ENCODE assay signal across 22 cellular contexts in genomic region chr4:118120120-118120760, GRCh38.
"Had no signal": no experiment of that assay in that cellular context is flagged by ENCODE, and none has a peak within 500 bp of the region (broad histone marks: within the 10 kb centered on the region; RNA-seq: fewer than 3 reads in every experiment).

No MANE protein-coding gene starts in this region.

- H3K36me3 Mint-ChIP-seq: activated CD4-positive, alpha-beta memory T cell treated with anti-CD3 and anti-CD28 coated beads for 36 hours; activated naive CD4-positive, alpha-beta T cell treated with anti-CD3 and anti-CD28 coated beads, Interleukin-2, amount 10 ng/mL, durations not matched to agents 7 days and 5 days; activated naive CD8-positive, alpha-beta T cell treated with anti-CD3 and anti-CD28 coated beads for 36 hours had no signal

- H3K27ac ChIP-seq: brain microvascular endothelial cell, cardiac muscle cell had no signal

- H3K9me3 Mint-ChIP-seq: activated B cell treated with CpG ODN at 0.5 μM for 24 hours; activated CD4-positive, alpha-beta memory T cell treated with anti-CD3 and anti-CD28 coated beads for 36 hours; activated CD4-positive, alpha-beta T cell treated with anti-CD3 and anti-CD28 coated beads, Interleukin-2, amount 10 ng/mL, durations not matched to agents 7 days and 5 days; activated naive CD4-positive, alpha-beta T cell treated with anti-CD3 and anti-CD28 coated beads, Interleukin-2, amount 10 ng/mL, durations not matched to agents 7 days and 5 days; activated naive CD8-positive, alpha-beta T cell treated with anti-CD3 and anti-CD28 coated beads for 36 hours; activated T-helper 17 cell treated with anti-CD3 and anti-CD28 coated beads, Interleukin-2, amount 50 U/mL, for 72 hours; T-helper 1 cell treated with Interleukin-12 subunit alpha and Interleukin-12 subunit beta and Interleukin-4 antibody, amounts not matched to agents 30 μg/mL and 1 μg/mL, for 36 hours had no signal

- H3K27ac Mint-ChIP-seq: activated B cell treated with CpG ODN at 0.5 μM for 24 hours; activated CD4-positive, alpha-beta memory T cell treated with anti-CD3 and anti-CD28 coated beads for 36 hours; activated CD4-positive, alpha-beta T cell treated with anti-CD3 and anti-CD28 coated beads, Interleukin-2, amount 10 ng/mL, durations not matched to agents 7 days and 5 days; activated naive CD4-positive, alpha-beta T cell treated with anti-CD3 and anti-CD28 coated beads, Interleukin-2, amount 10 ng/mL, durations not matched to agents 7 days and 5 days; activated naive CD8-positive, alpha-beta T cell treated with anti-CD3 and anti-CD28 coated beads for 36 hours; activated T-helper 17 cell treated with anti-CD3 and anti-CD28 coated beads, Interleukin-2, amount 50 U/mL, for 72 hours; T-helper 1 cell treated with Interleukin-12 subunit alpha and Interleukin-12 subunit beta and Interleukin-4 antibody, amounts not matched to agents 30 μg/mL and 1 μg/mL, for 36 hours had no signal

- H3K27me3 ChIP-seq: brain microvascular endothelial cell, cardiac muscle cell had no signal

- H3K36me3 ChIP-seq: brain microvascular endothelial cell, cardiac muscle cell had no signal

- DNase-seq: activated B cell treated with CpG ODN at 0.5 μM for 24 hours; activated CD4-positive, alpha-beta memory T cell treated with anti-CD3 and anti-CD28 coated beads for 36 hours; activated CD4-positive, alpha-beta T cell treated with anti-CD3 and anti-CD28 coated beads, Interleukin-2, amount 10 ng/mL, durations not matched to agents 7 days and 5 days; activated gamma-delta T cell treated with Interleukin-2 at 50 U/mL for 16 hours; activated naive CD4-positive, alpha-beta T cell treated with anti-CD3 and anti-CD28 coated beads, Interleukin-2, amount 10 ng/mL, durations not matched to agents 7 days and 5 days; activated naive CD8-positive, alpha-beta T cell treated with anti-CD3 and anti-CD28 coated beads for 36 hours; activated T-cell treated with anti-CD3 and anti-CD28 coated beads for 4 hours; activated T-cell treated with anti-CD3 and anti-CD28 coated beads, Interleukin-2, amount 50 U/mL, for 48 hours; brain microvascular endothelial cell; KG1; MV-4-11; NCI-H1092 treated with DMSO at 0.1 percent for 48 hours; NCI-H1417 treated with DMSO at 0.1 percent for 48 hours; NCI-H1694; NCI-H2029; NCI-H446; NCI-H524; PC-3; SHP77 treated with DMSO at 0.1 percent for 48 hours had no signal

- H3K4me1 Mint-ChIP-seq: activated B cell treated with CpG ODN at 0.5 μM for 24 hours; activated CD4-positive, alpha-beta T cell treated with anti-CD3 and anti-CD28 coated beads, Interleukin-2, amount 10 ng/mL, durations not matched to agents 7 days and 5 days; activated naive CD4-positive, alpha-beta T cell treated with anti-CD3 and anti-CD28 coated beads, Interleukin-2, amount 10 ng/mL, durations not matched to agents 7 days and 5 days; activated naive CD8-positive, alpha-beta T cell treated with anti-CD3 and anti-CD28 coated beads for 36 hours; activated T-helper 17 cell treated with anti-CD3 and anti-CD28 coated beads, Interleukin-2, amount 50 U/mL, for 72 hours had no signal

- H3K4me3 ChIP-seq: cardiac muscle cell had no signal

- H3K4me3 Mint-ChIP-seq: activated B cell treated with CpG ODN at 0.5 μM for 24 hours; activated CD4-positive, alpha-beta memory T cell treated with anti-CD3 and anti-CD28 coated beads for 36 hours; activated CD4-positive, alpha-beta T cell treated with anti-CD3 and anti-CD28 coated beads, Interleukin-2, amount 10 ng/mL, durations not matched to agents 7 days and 5 days; activated naive CD4-positive, alpha-beta T cell treated with anti-CD3 and anti-CD28 coated beads, Interleukin-2, amount 10 ng/mL, durations not matched to agents 7 days and 5 days; activated naive CD8-positive, alpha-beta T cell treated with anti-CD3 and anti-CD28 coated beads for 36 hours; activated T-helper 17 cell treated with anti-CD3 and anti-CD28 coated beads, Interleukin-2, amount 50 U/mL, for 72 hours; T-helper 1 cell treated with Interleukin-12 subunit alpha and Interleukin-12 subunit beta and Interleukin-4 antibody, amounts not matched to agents 30 μg/mL and 1 μg/mL, for 36 hours had no signal

- H3K27me3 Mint-ChIP-seq: activated B cell treated with CpG ODN at 0.5 μM for 24 hours; activated CD4-positive, alpha-beta memory T cell treated with anti-CD3 and anti-CD28 coated beads for 36 hours; activated naive CD4-positive, alpha-beta T cell treated with anti-CD3 and anti-CD28 coated beads, Interleukin-2, amount 10 ng/mL, durations not matched to agents 7 days and 5 days; activated naive CD8-positive, alpha-beta T cell treated with anti-CD3 and anti-CD28 coated beads for 36 hours had no signal
